34 cellular contexts compared by ENCODE assay signal in the genomic region with DNA sequence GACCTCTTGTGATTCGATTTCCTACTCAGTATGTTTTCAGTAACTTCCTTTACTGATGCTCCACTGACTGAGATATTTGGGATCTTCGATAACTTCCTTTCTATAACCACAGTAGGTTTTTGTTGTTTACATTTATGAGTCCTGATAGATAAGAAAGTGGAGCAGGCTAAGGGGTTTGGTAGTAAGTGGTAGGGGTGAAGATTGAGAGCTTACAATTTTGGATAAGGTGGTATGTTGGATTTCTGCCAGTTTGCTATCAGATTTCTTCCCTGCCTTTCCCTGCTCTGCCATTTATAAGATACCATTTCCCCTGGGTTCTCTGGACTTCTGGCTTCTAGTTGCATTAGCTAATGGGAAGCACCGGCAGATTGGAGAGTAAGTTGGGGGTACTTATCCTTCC.
"Had no signal": no experiment of that assay in that cellular context is flagged by ENCODE, and none has a peak within 500 bp of the region (broad histone marks: within the 10 kb centered on the region; RNA-seq: fewer than 3 reads in every experiment).

No MANE protein-coding gene starts in this region.

- H3K27ac ChIP-seq: adrenal gland, body of pancreas, coronary artery, dorsolateral prefrontal cortex, gastroesophageal sphincter, pancreas, prostate gland, skin epidermis, thoracic aorta, uterus, WERI-Rb-1 had no signal

- H3K9me3 ChIP-seq: adrenal gland, body of pancreas, gastroesophageal sphincter, pancreas, prostate gland, thoracic aorta, uterus had no signal

- H3K36me3 ChIP-seq: adrenal gland, gastroesophageal sphincter, pancreas, prostate gland, thoracic aorta, uterus, WERI-Rb-1 had no signal

- ATAC-seq: activated CD4-positive, CD25-positive, alpha-beta regulatory T cell treated with anti-CD3 and anti-CD28 coated beads, Interleukin-2, amount 50 U/mL, for 24 hours; body of pancreas; gastroesophageal sphincter; left colon; pancreas; sciatic nerve; stimulated activated naive CD8-positive, alpha-beta T cell treated with anti-CD3 and anti-CD28 coated beads, Interleukin-15, Interleukin-2, amounts not matched to agents 100 U/mL and 50 U/mL, for 24 hours had no signal

- H3K27me3 ChIP-seq: adrenal gland, body of pancreas, pancreas, uterus had no signal

- H3K4me3 ChIP-seq: adrenal gland, body of pancreas, coronary artery, dorsolateral prefrontal cortex, gastroesophageal sphincter, pancreas, prostate gland, skin epidermis, thoracic aorta, uterus had no signal

- DNase-seq: activated CD4-positive, alpha-beta memory T cell treated with anti-CD3 and anti-CD28 coated beads for 36 hours; activated CD4-positive, alpha-beta T cell treated with anti-CD3 and anti-CD28 coated beads, Interleukin-2, amount 10 ng/mL, durations not matched to agents 24 days and 14 days; activated CD8-positive, alpha-beta memory T cell treated with anti-CD3 and anti-CD28 coated beads, Interleukin-2, amount 50 U/mL, for 4 hours; activated effector memory CD4-positive, alpha-beta T cell treated with anti-CD3 and anti-CD28 coated beads, Interleukin-2, amount 50 U/mL, for 16 hours; activated naive CD4-positive, alpha-beta T cell treated with anti-CD3 and anti-CD28 coated beads for 36 hours; activated naive CD8-positive, alpha-beta T cell treated with anti-CD3 and anti-CD28 coated beads for 36 hours; activated T-cell treated with anti-CD3 and anti-CD28 coated beads, Interleukin-2, amount 50 U/mL, for 1 hour; adrenal gland; aorta; body of pancreas; cerebellar nuclear complex; dorsolateral prefrontal cortex; effector memory CD4-positive, alpha-beta T cell; head of caudate nucleus; hippocampal formation; kidney; left colon; mammary epithelial cell; nephron progenitor cell; nucleus accumbens; pancreas; retina; stimulated activated CD4-positive, alpha-beta T cell treated with anti-CD3 and anti-CD28 coated beads, Interleukin-12 subunit alpha, Interleukin-12 subunit beta, amount 100 ng/mL, for 4 hours; stimulated activated CD4-positive, alpha-beta T cell treated with anti-CD3 and anti-CD28 coated beads, Interleukin-4, amount 100 ng/mL, for 1 hour; stimulated activated naive CD8-positive, alpha-beta T cell treated with anti-CD3 and anti-CD28 coated beads, Interleukin-15, Interleukin-2, amounts not matched to agents 100 U/mL and 50 U/mL, for 24 hours; uterus; WERI-Rb-1 had no signal

- H3K4me1 ChIP-seq: adrenal gland, body of pancreas, gastroesophageal sphincter, pancreas, prostate gland, uterus had no signal
